In the genomic region with DNA sequence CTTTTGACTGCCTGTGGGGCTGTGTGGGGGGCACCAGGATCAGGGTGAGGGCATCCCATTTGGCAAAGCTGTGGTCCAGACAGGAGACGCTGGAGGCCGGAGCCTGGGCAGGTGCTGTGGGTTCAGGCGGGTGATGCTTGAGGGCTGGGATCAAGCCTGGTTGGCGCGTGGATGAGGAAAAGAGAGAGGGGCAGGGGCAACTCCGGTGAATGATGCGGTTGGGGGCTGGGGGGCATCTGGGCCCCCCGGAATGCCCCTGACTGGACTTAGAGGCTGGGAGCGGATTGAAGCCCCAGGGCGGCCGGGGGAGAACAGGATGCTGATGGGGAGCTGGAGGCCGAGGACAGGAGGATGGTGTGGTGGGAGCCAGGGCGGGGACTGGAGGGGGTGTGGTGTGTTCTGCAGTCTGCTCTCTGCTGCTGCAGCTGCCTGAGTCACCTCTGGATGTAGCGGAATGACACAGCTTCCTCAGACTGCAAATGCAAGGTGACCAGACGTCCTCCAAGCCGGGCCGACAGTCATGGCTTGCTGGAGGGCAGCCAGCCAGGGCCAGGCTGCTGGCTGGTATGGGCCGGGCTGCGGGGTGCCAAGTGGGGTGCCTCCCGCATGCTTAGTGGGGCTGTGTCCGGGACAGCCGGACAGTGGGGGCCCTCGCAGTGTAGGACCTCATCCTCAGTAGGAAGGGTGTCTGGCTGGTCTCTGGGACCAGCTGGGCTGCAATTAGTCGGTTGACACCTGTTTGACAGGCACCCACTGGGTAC, we compare ENCODE assay signal across 8 cellular contexts. TPM values are rescaled to one million over a fixed set of nuclear protein-coding genes. Genes with fewer than 3 reads are reported as not detected.
A peak's percentile ranks its signal among the peaks of the same experiment; 100 is the strongest.
DNase-seq lines count a peak whose midpoint lies in the region; ATAC-seq and TF ChIP-seq lines count a peak whose summit lies in the region.

No MANE protein-coding gene starts in this region.

- no peak for TF ChIP-seq CTCF in fibroblast of villous mesenchyme (IDR thresholded peaks at IDR 0.05; ENCODE audit: insufficient read depth, low read depth, low read length)

- H3K4me3 ChIP-seq in fibroblast of villous mesenchyme (ENCODE audit: low read depth, low read length): peak overlapping the region; percentile 73

- DNase-seq in CD1c-positive myeloid dendritic cell (ENCODE audit: extremely low spot score): peak; percentile 88
- peak; percentile 74 for DNase-seq in activated CD8-positive, alpha-beta memory T cell treated with anti-CD3 and anti-CD28 coated beads, Interleukin-2, amount 50 U/mL, for 48 hours
- DNase-seq in fibroblast of villous mesenchyme (ENCODE audit: low read depth): peak; percentile 85
- DNase-seq in sciatic nerve (ENCODE audit: low spot score): peak; percentile 62
- no peak for DNase-seq in NAMALWA (ENCODE audit: low spot score)
- no peak for DNase-seq in NCI-H510A (lab: John Stamatoyannopoulos, UW)

- peak; percentile 37 for ATAC-seq in HG02852 (IDR thresholded peaks at IDR 0.05; ENCODE audit: unreplicated experiment)
- no peak for ATAC-seq in sciatic nerve
- ATAC-seq in GM19452 (IDR thresholded peaks at IDR 0.05; ENCODE audit: unreplicated experiment): no peak

- intact Hi-C loops in sciatic nerve (cut with DNase I): no loop called here

RNA-seq across cellular contexts. Expression of a gene that starts 3.2 kb away (rescaled TPM):
- total RNA-seq in fibroblast of villous mesenchyme: 21.6 and 26.4 TPM in 2 replicates
- total RNA-seq in sciatic nerve: 57.2 TPM

RNA-seq across cellular contexts. Expression of a gene that starts 22.3 kb away (rescaled TPM):
- total RNA-seq in fibroblast of villous mesenchyme: 0.64 and 0.86 TPM in 2 replicates
- 0.27 TPM for total RNA-seq in sciatic nerve

RNA-seq across cellular contexts. Expression of a gene that starts 29.6 kb away (rescaled TPM):
- total RNA-seq in fibroblast of villous mesenchyme (45.3 and 69.9 TPM in 2 replicates), sciatic nerve (78.4 TPM)

RNA-seq across cellular contexts. Expression of a gene that starts 36.1 kb away (rescaled TPM):
- total RNA-seq in fibroblast of villous mesenchyme (24.6 and 30.9 TPM in 2 replicates), sciatic nerve (17.5 TPM)

Comparison
In these comparisons a context has a peak if more than half of its experiments do, and no peak if none do; other contexts are left out.
1. DNase-seq: peak in CD1c-positive myeloid dendritic cell (single experiment), activated CD8-positive, alpha-beta memory T cell treated with anti-CD3 and anti-CD28 coated beads, Interleukin-2, amount 50 U/mL, for 48 hours (single experiment), fibroblast of villous mesenchyme (single experiment) and sciatic nerve (single experiment); none in NAMALWA (single experiment) and NCI-H510A (single experiment).